In genomic region chr2:24883946-24884345, GRCh38 we compare ENCODE assay signal across 16 cellular contexts. TPM values are rescaled to one million over a fixed set of nuclear protein-coding genes. Genes with fewer than 3 reads are reported as not detected.
DNase-seq lines count a peak whose midpoint lies in the region; ATAC-seq, FAIRE-seq and TF ChIP-seq lines count a peak whose summit lies in the region.
"Had no signal": no experiment of that assay in that cellular context is flagged by ENCODE, and none has a peak within 500 bp of the region (broad histone marks: within the 10 kb centered on the region; RNA-seq: fewer than 3 reads in every experiment).

No MANE protein-coding gene starts in this region.

- ATAC-seq in activated CD8-positive, alpha-beta T cell treated with anti-CD3 and anti-CD28 coated beads, Interleukin-2, amount 10 ng/mL, durations not matched to agents 7 days and 5 days, result no peak
- no peak for ATAC-seq in activated CD8-positive, alpha-beta T cell treated with anti-CD3 and anti-CD28 coated beads for 36 hours
- ATAC-seq in left ventricle myocardium superior (peak; percentile 80), foreskin keratinocyte (no peak)
- ATAC-seq: A549, mucosa of descending colon had no signal

- intact Hi-C loops in activated CD8-positive, alpha-beta T cell treated with anti-CD3 and anti-CD28 coated beads for 36 hours (cut with micrococcal nuclease), result no loop called here
- intact Hi-C loops in left ventricle myocardium superior (cut with micrococcal nuclease), result no loop called here
- intact Hi-C loops in testis (cut with DNase I; ENCODE audit: low total_unique reads), result no loop called here
- intact Hi-C loops in esophagus squamous epithelium (cut with DNase I), result no loop called here

- no peak for DNase-seq in activated CD8-positive, alpha-beta T cell treated with anti-CD3 and anti-CD28 coated beads, Interleukin-2, amount 10 ng/mL, durations not matched to agents 7 days and 5 days
- no peak for DNase-seq in activated CD8-positive, alpha-beta T cell treated with anti-CD3 and anti-CD28 coated beads for 36 hours
- DNase-seq in astrocyte (ENCODE audit: low read depth), result no peak
- no peak for DNase-seq in left ventricle myocardium superior
- DNase-seq in testis, result peak; percentile 46
- DNase-seq in esophagus squamous epithelium (lab: John Stamatoyannopoulos, UW), result no peak
- DNase-seq in effector CD4-positive, alpha-beta T cell, result no peak
- DNase-seq in foreskin keratinocyte, result no peak
- DNase-seq: activated CD4-positive, CD25-positive, alpha-beta regulatory T cell; H7; mucosa of descending colon; NCI-H446 treated with DMSO at 0.1 percent for 48 hours; small intestine had no signal

- H3K4me3 ChIP-seq in astrocyte (ENCODE audit: insufficient read depth, low read depth, low read length) (no peak overlapping the region), testis (no peak overlapping the region), esophagus squamous epithelium (no peak overlapping the region)
- H3K4me3 ChIP-seq: A549, hepatocyte, mucosa of descending colon had no signal

- no peak overlapping the region for H3K4me2 ChIP-seq in astrocyte (ENCODE audit: low read length)
- H3K4me2 ChIP-seq: A549, hepatocyte had no signal

- H3K79me2 ChIP-seq in astrocyte (ENCODE audit: insufficient read depth, low read length), result no peaks in the 10 kb centered on the region
- H3K79me2 ChIP-seq: hepatocyte had no signal

- peaks cover 15% of the 10 kb centered on the region for H4K20me1 ChIP-seq in astrocyte (ENCODE audit: insufficient read depth, low read length)

- H3K9me3 Mint-ChIP-seq in activated CD8-positive, alpha-beta T cell treated with anti-CD3 and anti-CD28 coated beads, Interleukin-2, amount 10 ng/mL, durations not matched to agents 7 days and 5 days (ENCODE audit: insufficient read depth), result no peaks in the 10 kb centered on the region
- no peaks in the 10 kb centered on the region for H3K9me3 Mint-ChIP-seq in activated CD8-positive, alpha-beta T cell treated with anti-CD3 and anti-CD28 coated beads for 36 hours
- H3K9me3 Mint-ChIP-seq in astrocyte (ENCODE audit: unreplicated experiment), result no peaks in the 10 kb centered on the region

- no peaks in the 10 kb centered on the region for H3K9me3 ChIP-seq in astrocyte (ENCODE audit: insufficient read depth, low read depth, low read length)
- H3K9me3 ChIP-seq in testis, result no peaks in the 10 kb centered on the region
- no peaks in the 10 kb centered on the region for H3K9me3 ChIP-seq in esophagus squamous epithelium
- H3K9me3 ChIP-seq: A549, mucosa of descending colon had no signal

- H3K36me3 ChIP-seq in astrocyte (ENCODE audit: insufficient read depth, low read length), result no peaks in the 10 kb centered on the region
- H3K36me3 ChIP-seq in testis (ENCODE audit: low read depth, missing control alignments), result no peaks in the 10 kb centered on the region
- peaks cover 0 to 12% (median 0%) of the 10 kb centered on the region in 3 donors for H3K36me3 ChIP-seq in esophagus squamous epithelium

- no peak for TF ChIP-seq CTCF in activated CD8-positive, alpha-beta T cell treated with anti-CD3 and anti-CD28 coated beads for 36 hours (IDR thresholded peaks at IDR 0.05)
- TF ChIP-seq CTCF in astrocyte (IDR thresholded peaks at IDR 0.05; ENCODE audit: insufficient read depth, low read depth, low read length), result no peak
- no peak for TF ChIP-seq CTCF in testis (IDR thresholded peaks at IDR 0.05)
- no peak for TF ChIP-seq CTCF in esophagus squamous epithelium (IDR thresholded peaks at IDR 0.05)
- TF ChIP-seq CTCF in foreskin keratinocyte (conservative IDR thresholded peaks at IDR 0.05), result no peak

- POLR2A ChIA-PET in activated CD8-positive, alpha-beta T cell treated with anti-CD3 and anti-CD28 coated beads, Interleukin-2, amount 10 ng/mL, durations not matched to agents 7 days and 5 days (lab: Charles Lee), result no interaction called here
- POLR2A ChIA-PET in activated CD8-positive, alpha-beta T cell treated with anti-CD3 and anti-CD28 coated beads for 36 hours (lab: Charles Lee), result interaction anchor here (0.6 kb wide), 1 partner anchor 70 kb away, joined by 3 read pairs; no protein-coding TSS in a partner anchor

- 49 to 64% methylated on average over 4 of the region's 4 CpGs for WGBS in testis, 2 donors
- WGBS in esophagus squamous epithelium, 2 donors, result 35 to 51% methylated on average over 4 of the region's 4 CpGs

- H3K27ac Mint-ChIP-seq in activated CD8-positive, alpha-beta T cell treated with anti-CD3 and anti-CD28 coated beads, Interleukin-2, amount 10 ng/mL, durations not matched to agents 7 days and 5 days, result peak overlapping the region; percentile 13
- no peak overlapping the region for H3K27ac Mint-ChIP-seq in activated CD8-positive, alpha-beta T cell treated with anti-CD3 and anti-CD28 coated beads for 36 hours
- peak overlapping the region; percentile 64 for H3K27ac Mint-ChIP-seq in astrocyte (ENCODE audit: unreplicated experiment)

- peaks cover 15% of the 10 kb centered on the region for H3K4me1 Mint-ChIP-seq in activated CD8-positive, alpha-beta T cell treated with anti-CD3 and anti-CD28 coated beads, Interleukin-2, amount 10 ng/mL, durations not matched to agents 7 days and 5 days (ENCODE audit: low read depth)
- H3K4me1 Mint-ChIP-seq in activated CD8-positive, alpha-beta T cell treated with anti-CD3 and anti-CD28 coated beads for 36 hours (ENCODE audit: low read depth), result peaks cover 10% of the 10 kb centered on the region
- peaks cover 17% of the 10 kb centered on the region for H3K4me1 Mint-ChIP-seq in astrocyte (ENCODE audit: low read depth, unreplicated experiment)

- peaks cover 11% of the 10 kb centered on the region for H3K36me3 Mint-ChIP-seq in activated CD8-positive, alpha-beta T cell treated with anti-CD3 and anti-CD28 coated beads, Interleukin-2, amount 10 ng/mL, durations not matched to agents 7 days and 5 days (ENCODE audit: low read depth)
- peaks cover 17% of the 10 kb centered on the region for H3K36me3 Mint-ChIP-seq in activated CD8-positive, alpha-beta T cell treated with anti-CD3 and anti-CD28 coated beads for 36 hours (ENCODE audit: low read depth)
- H3K36me3 Mint-ChIP-seq in astrocyte (ENCODE audit: low read depth, unreplicated experiment), result peaks cover 2% of the 10 kb centered on the region

- H3K27me3 ChIP-seq in astrocyte (ENCODE audit: insufficient read depth, low read length) (no peaks in the 10 kb centered on the region), testis (no peaks in the 10 kb centered on the region), esophagus squamous epithelium (no peaks in the 10 kb centered on the region), foreskin keratinocyte (no peaks in the 10 kb centered on the region)
- H3K27me3 ChIP-seq: hepatocyte had no signal

- FAIRE-seq in astrocyte (lab: Jason Lieb, UNC), result no peak
- FAIRE-seq: A549, colon, small intestine had no signal

- H2AFZ ChIP-seq in astrocyte (ENCODE audit: low read depth, low read length), result no peak overlapping the region
- H2AFZ ChIP-seq: hepatocyte had no signal

- TF ChIP-seq POLR2A in testis (IDR thresholded peaks at IDR 0.05), result no peak
- TF ChIP-seq POLR2A in esophagus squamous epithelium (IDR thresholded peaks at IDR 0.05), result no peak

- no peak overlapping the region for H3K9ac ChIP-seq in astrocyte (ENCODE audit: low read length)

- H3K27me3 Mint-ChIP-seq in activated CD8-positive, alpha-beta T cell treated with anti-CD3 and anti-CD28 coated beads, Interleukin-2, amount 10 ng/mL, durations not matched to agents 7 days and 5 days (ENCODE audit: low read depth), result no peaks in the 10 kb centered on the region
- no peaks in the 10 kb centered on the region for H3K27me3 Mint-ChIP-seq in activated CD8-positive, alpha-beta T cell treated with anti-CD3 and anti-CD28 coated beads for 36 hours
- H3K27me3 Mint-ChIP-seq in astrocyte (ENCODE audit: low read depth, unreplicated experiment), result no peaks in the 10 kb centered on the region

- H3K4me1 ChIP-seq in astrocyte (ENCODE audit: insufficient read depth, low read length) (peaks cover 9% of the 10 kb centered on the region), testis (peaks cover 6% of the 10 kb centered on the region), esophagus squamous epithelium (peaks cover 4 to 51% (median 5%) of the 10 kb centered on the region in 3 donors), foreskin keratinocyte (no peaks in the 10 kb centered on the region)
- H3K4me1 ChIP-seq: A549 had no signal

- no peak overlapping the region for H3K4me3 Mint-ChIP-seq in activated CD8-positive, alpha-beta T cell treated with anti-CD3 and anti-CD28 coated beads, Interleukin-2, amount 10 ng/mL, durations not matched to agents 7 days and 5 days
- no peak overlapping the region for H3K4me3 Mint-ChIP-seq in activated CD8-positive, alpha-beta T cell treated with anti-CD3 and anti-CD28 coated beads for 36 hours
- H3K4me3 Mint-ChIP-seq in astrocyte (ENCODE audit: unreplicated experiment), result no peak overlapping the region

- no peak overlapping the region for H3K27ac ChIP-seq in astrocyte (ENCODE audit: low read depth, low read length)
- peak overlapping the region; percentile 27 to 59 for H3K27ac ChIP-seq in testis
- H3K27ac ChIP-seq in esophagus squamous epithelium, result peak overlapping the region in 1 of 4 donors; percentile 39
- no peak overlapping the region for H3K27ac ChIP-seq in foreskin keratinocyte
- H3K27ac ChIP-seq: hepatocyte had no signal

- CTCF ChIA-PET in activated CD8-positive, alpha-beta T cell treated with anti-CD3 and anti-CD28 coated beads, Interleukin-2, amount 10 ng/mL, durations not matched to agents 7 days and 5 days (lab: Charles Lee), result no interaction called here
- CTCF ChIA-PET in activated CD8-positive, alpha-beta T cell treated with anti-CD3 and anti-CD28 coated beads for 36 hours (lab: Charles Lee), result no interaction called here

RNA-seq across cellular contexts. Expression of gene ADCY3, which starts 36.1 kb away (rescaled TPM):
- total RNA-seq in activated CD8-positive, alpha-beta T cell treated with anti-CD3 and anti-CD28 coated beads, Interleukin-2, amount 10 ng/mL, durations not matched to agents 7 days and 5 days, result 10 to 100 TPM; 52.9 to 62.7 TPM
- total RNA-seq in activated CD8-positive, alpha-beta T cell treated with anti-CD3 and anti-CD28 coated beads for 36 hours, result 10 to 100 TPM; 46.3 to 47.9 TPM
- total RNA-seq in astrocyte (12.5 and 20.5 TPM in 2 replicates), left ventricle myocardium superior (14.6 TPM), testis (10 to 100 TPM; 22.3 to 27.9 TPM), esophagus squamous epithelium (10 to 100 TPM; 14.8 to 48.3 (median 34.3) TPM), foreskin keratinocyte (64.9 and 67.0 TPM in 2 replicates)
- polyA plus RNA-seq in testis (ENCODE audit: insufficient read depth, low read depth, low replicate concordance) (41.6 TPM), foreskin keratinocyte (51.2 and 55.8 TPM in 2 replicates)

Comparison
In these comparisons a context has a peak if more than half of its experiments do, and no peak if none do; other contexts are left out.
1. H3K27ac ChIP-seq: peak in testis (2 of 2); none in astrocyte (single experiment) and foreskin keratinocyte (single experiment).